12 cellular contexts compared by ENCODE assay signal in genomic region chr1:152878042-152878441, GRCh38. TPM values are rescaled to one million over a fixed set of nuclear protein-coding genes. Genes with fewer than 3 reads are reported as not detected.
DNase-seq lines count a peak whose midpoint lies in the region; ATAC-seq and TF ChIP-seq lines count a peak whose summit lies in the region.
"Had no signal": no experiment of that assay in that cellular context is flagged by ENCODE, and none has a peak within 500 bp of the region (broad histone marks: within the 10 kb centered on the region; RNA-seq: fewer than 3 reads in every experiment).

Gene SMCP, plus strand, starts transcription at chr1:152878322. Its CDS starts 6,101 bp downstream, at chr1:152884423.

- peaks cover 20% of the 10 kb centered on the region for H3K4me1 Mint-ChIP-seq in MCF 10A (ENCODE audit: insufficient read depth, unreplicated experiment)
- no peaks in the 10 kb centered on the region for H3K4me1 Mint-ChIP-seq in type B pancreatic cell (ENCODE audit: unreplicated experiment)

- no peaks in the 10 kb centered on the region for H3K27me3 ChIP-seq in breast epithelium

- H3K36me3 Mint-ChIP-seq in MCF 10A (ENCODE audit: insufficient read depth, unreplicated experiment) = no peaks in the 10 kb centered on the region
- no peaks in the 10 kb centered on the region for H3K36me3 Mint-ChIP-seq in type B pancreatic cell

- no peaks in the 10 kb centered on the region for H3K9me3 ChIP-seq in breast epithelium

- no peak for ATAC-seq in Right ventricle myocardium superior (ENCODE audit: poor library complexity)
- ATAC-seq in left lobe of liver = no peak

- no peaks in the 10 kb centered on the region for H3K27me3 Mint-ChIP-seq in MCF 10A (ENCODE audit: insufficient read depth, unreplicated experiment)
- H3K27me3 Mint-ChIP-seq in type B pancreatic cell = no peaks in the 10 kb centered on the region

- intact Hi-C loops in MCF 10A (cut with micrococcal nuclease) (loop anchor here (10.0 kb wide), 1 partner anchor 407 kb away; no protein-coding TSS in a partner anchor), breast epithelium (cut with DNase I; ENCODE audit: low total_unique reads) (no loop called here), Right ventricle myocardium superior (cut with DNase I) (no loop called here)

- no TSS peak for BruUV-seq in MCF 10A (replicated peaks; lab: Mats Ljungman, UMichigan)

- CTCF ChIA-PET in MCF 10A (lab: Yijun Ruan, JAX) = interaction anchor here (0.5 to 13.2 kb wide), 16 partner anchors 7 to 340 kb away, joined by 3 to 479 read pairs (median 4); partner anchors contain the start of gene LELP1

- no peaks in the 10 kb centered on the region for H3K36me3 ChIP-seq in breast epithelium

- no peak within 1 kb of the TSS for H3K4me3 ChIP-seq in breast epithelium

- no peaks in the 10 kb centered on the region for H3K4me1 ChIP-seq in breast epithelium

- no peak within 1 kb of the TSS for H3K27ac Mint-ChIP-seq in MCF 10A (ENCODE audit: low read depth, unreplicated experiment)
- H3K27ac Mint-ChIP-seq in type B pancreatic cell = no peak within 1 kb of the TSS
- H3K27ac Mint-ChIP-seq: stimulated activated naive CD8-positive, alpha-beta T cell treated with anti-CD3 and anti-CD28 coated beads, Interleukin-15, Interleukin-2, amounts not matched to agents 100 ng/mL and 50 ng/mL, for 24 hours had no signal

- TF ChIP-seq POLR2A in breast epithelium (IDR thresholded peaks at IDR 0.05) (no peak), erythroblast (IDR thresholded peaks at IDR 0.05; ENCODE audit: low read length) (no peak)

- H3K9me3 Mint-ChIP-seq in MCF 10A (ENCODE audit: unreplicated experiment) (no peaks in the 10 kb centered on the region), type B pancreatic cell (no peaks in the 10 kb centered on the region)
- H3K9me3 Mint-ChIP-seq: stimulated activated naive CD8-positive, alpha-beta T cell treated with anti-CD3 and anti-CD28 coated beads, Interleukin-15, Interleukin-2, amounts not matched to agents 100 ng/mL and 50 ng/mL, for 24 hours had no signal

- DNase-seq in MCF 10A (ENCODE audit: unreplicated experiment) (peak; percentile 57), breast epithelium (ENCODE audit: low spot score in 2 of 2) (no peak), NCI-H69 (lab: John Stamatoyannopoulos, UW) (peak; percentile 25), erythroblast (lab: John Stamatoyannopoulos, UW) (peak; percentile 28 to 50), type B pancreatic cell (ENCODE audit: extremely low spot score, unreplicated experiment) (no peak), Right ventricle myocardium superior (no peak), left lobe of liver (ENCODE audit: low spot score) (no peak), NCI-H2227 (lab: John Stamatoyannopoulos, UW; ENCODE audit: unreplicated experiment) (no peak)
- DNase-seq: NCI-H2171, small intestine, T-helper 1 cell had no signal

- no peak within 1 kb of the TSS for H3K27ac ChIP-seq in breast epithelium

- H3K4me3 Mint-ChIP-seq in MCF 10A (ENCODE audit: unreplicated experiment) (no peak within 1 kb of the TSS), type B pancreatic cell (no peak within 1 kb of the TSS)
- H3K4me3 Mint-ChIP-seq: stimulated activated naive CD8-positive, alpha-beta T cell treated with anti-CD3 and anti-CD28 coated beads, Interleukin-15, Interleukin-2, amounts not matched to agents 100 ng/mL and 50 ng/mL, for 24 hours had no signal

- TF ChIP-seq CTCF in MCF 10A (IDR thresholded peaks at IDR 0.05; ENCODE audit: unreplicated experiment) (peak; percentile 55), breast epithelium (IDR thresholded peaks at IDR 0.05) (no peak), type B pancreatic cell (conservative IDR thresholded peaks at IDR 0.05) (peak; percentile 20)

- POLR2A ChIA-PET in MCF 10A (lab: Yijun Ruan, JAX) = interaction anchor here (1.8 kb wide), 1 partner anchor 10 kb away, joined by 7 read pairs; no protein-coding TSS in a partner anchor

RNA-seq across cellular contexts. Expression of gene SMCP, which starts in this region (rescaled TPM):
- total RNA-seq in MCF 10A (2022) (not detected in 2 replicates), breast epithelium (not detected), type B pancreatic cell (ENCODE audit: low replicate concordance) (not detected in 2 replicates), Right ventricle myocardium superior (not detected), left lobe of liver (not detected)

Comparison
In these comparisons a context has a peak if more than half of its experiments do, and no peak if none do; other contexts are left out.
1. CTCF ChIP-seq: peak in MCF 10A (single experiment) and type B pancreatic cell (single experiment); none in breast epithelium (0 of 3).
2. Peak in DNase-seq in MCF 10A; RNA of the gene not detected or under 1 TPM.
3. DNase-seq: peak in NCI-H69 (single experiment) and erythroblast (2 of 2); none in breast epithelium (0 of 2), type B pancreatic cell (single experiment), Right ventricle myocardium superior (single experiment), left lobe of liver (single experiment) and NCI-H2227 (single experiment).